Comparison of ENCODE assay signal across 21 cellular contexts in the genomic region with DNA sequence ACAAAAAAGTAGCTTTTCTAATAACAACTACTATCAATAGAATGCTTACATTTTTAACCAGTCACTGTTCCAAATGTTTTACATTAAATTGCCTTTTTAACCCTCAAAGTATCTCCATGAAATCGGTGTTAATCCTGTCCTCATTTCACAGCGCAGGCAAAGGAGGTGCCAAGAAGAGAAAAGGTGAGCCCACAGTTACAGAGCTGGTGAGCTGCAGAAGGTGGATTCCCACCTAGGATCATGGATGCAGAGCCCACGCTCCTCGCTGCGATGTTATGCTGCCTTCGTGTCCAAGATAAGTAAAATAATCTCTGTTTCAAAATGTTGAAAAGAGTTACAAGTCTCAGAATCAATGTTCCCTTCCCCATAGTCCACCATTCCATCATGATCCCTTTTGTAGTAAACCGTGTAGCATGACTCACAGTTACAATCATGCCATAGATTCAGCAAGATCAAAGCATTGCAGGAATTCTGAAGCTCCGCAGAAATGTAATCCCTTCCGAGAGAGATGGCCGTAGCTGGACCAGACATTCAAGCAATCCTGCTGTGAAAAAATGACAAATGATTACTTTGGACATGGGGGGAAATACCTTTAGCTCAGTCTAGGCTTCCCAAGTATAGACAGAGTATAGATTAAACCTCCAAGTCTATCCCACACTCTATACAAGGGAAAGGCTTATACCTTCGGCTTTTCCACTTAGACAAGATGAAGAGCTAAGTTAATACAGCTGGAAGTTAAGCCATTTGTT.
DNase-seq lines count a peak whose midpoint lies in the region; ATAC-seq and TF ChIP-seq lines count a peak whose summit lies in the region.
"Had no signal": no experiment of that assay in that cellular context is flagged by ENCODE, and none has a peak within 500 bp of the region (broad histone marks: within the 10 kb centered on the region; RNA-seq: fewer than 3 reads in every experiment).

No MANE protein-coding gene starts in this region.

- ATAC-seq in HG03378 (IDR thresholded peaks at IDR 0.05; ENCODE audit: unreplicated experiment): no peak
- ATAC-seq in activated T-cell treated with anti-CD3 and anti-CD28 coated beads, Interleukin-2, amount 50 U/mL, for 72 hours (replicated peaks in 1 of 2): no peak
- ATAC-seq: activated CD4-positive, alpha-beta T cell treated with anti-CD3 and anti-CD28 coated beads for 36 hours; heart left ventricle; left colon; naive thymus-derived CD4-positive, alpha-beta T cell; PC-3; sciatic nerve; stimulated activated naive CD8-positive, alpha-beta T cell treated with anti-CD3 and anti-CD28 coated beads, Interleukin-15, Interleukin-2, amounts not matched to agents 100 U/mL and 50 U/mL, for 24 hours had no signal

- H3K27me3 ChIP-seq in dorsolateral prefrontal cortex: no peaks in the 10 kb centered on the region
- H3K27me3 ChIP-seq: ascending aorta; BLaER1 treated with 17β-estradiol and CSF1 and Interleukin-3, amounts not matched to agents 10 nM and 100 nM; heart left ventricle had no signal

- H3K4me3 Mint-ChIP-seq in activated T-cell treated with anti-CD3 and anti-CD28 coated beads, Interleukin-2, amount 50 U/mL, for 72 hours: no peak overlapping the region
- H3K4me3 Mint-ChIP-seq: activated CD4-positive, alpha-beta T cell treated with anti-CD3 and anti-CD28 coated beads for 36 hours; activated T-cell treated with anti-CD3 and anti-CD28 coated beads, Interleukin-2, amount 50 U/mL, for 24 hours; endodermal cell; naive thymus-derived CD4-positive, alpha-beta T cell; T-helper 1 cell treated with Interleukin-12 subunit alpha and Interleukin-12 subunit beta and Interleukin-4 antibody, amounts not matched to agents 30 μg/mL and 1 μg/mL, for 36 hours had no signal

- TF ChIP-seq CTCF in AG10803 (conservative IDR thresholded peaks at IDR 0.05; ENCODE audit: low read length): no peak
- no peak for TF ChIP-seq CTCF in dorsolateral prefrontal cortex (IDR thresholded peaks at IDR 0.05 in 54 of 56, conservative IDR thresholded peaks at IDR 0.05 in 2 of 56; ENCODE audit: low read depth in 1 of 56, partially characterized antibody in 56 of 56)

- no peaks in the 10 kb centered on the region for H3K9me3 Mint-ChIP-seq in activated T-cell treated with anti-CD3 and anti-CD28 coated beads, Interleukin-2, amount 50 U/mL, for 72 hours
- H3K9me3 Mint-ChIP-seq: activated T-cell treated with anti-CD3 and anti-CD28 coated beads, Interleukin-2, amount 50 U/mL, for 24 hours; endodermal cell had no signal

- H3K4me1 Mint-ChIP-seq in activated T-cell treated with anti-CD3 and anti-CD28 coated beads, Interleukin-2, amount 50 U/mL, for 72 hours (ENCODE audit: low read depth): no peaks in the 10 kb centered on the region
- H3K4me1 Mint-ChIP-seq: activated CD4-positive, alpha-beta T cell treated with anti-CD3 and anti-CD28 coated beads for 36 hours; endodermal cell had no signal

- no peak overlapping the region for H3K27ac ChIP-seq in dorsolateral prefrontal cortex
- H3K27ac ChIP-seq: ascending aorta; BLaER1 treated with 17β-estradiol and CSF1 and Interleukin-3, amounts not matched to agents 10 nM and 100 nM; heart left ventricle had no signal

- H3K27ac Mint-ChIP-seq in activated T-cell treated with anti-CD3 and anti-CD28 coated beads, Interleukin-2, amount 50 U/mL, for 72 hours: no peak overlapping the region
- H3K27ac Mint-ChIP-seq: activated CD4-positive, alpha-beta T cell treated with anti-CD3 and anti-CD28 coated beads for 36 hours; activated T-cell treated with anti-CD3 and anti-CD28 coated beads, Interleukin-2, amount 50 U/mL, for 24 hours; endodermal cell; naive thymus-derived CD4-positive, alpha-beta T cell; T-helper 1 cell treated with Interleukin-12 subunit alpha and Interleukin-12 subunit beta and Interleukin-4 antibody, amounts not matched to agents 30 μg/mL and 1 μg/mL, for 36 hours had no signal

- peak; percentile 58 for DNase-seq in AG10803 (ENCODE audit: low read depth)
- peak; percentile 64 for DNase-seq in LoVo (ENCODE audit: low spot score)
- peak; percentile 24 for DNase-seq in brain pericyte (ENCODE audit: low read depth, low spot score)
- peak; percentile 15 for DNase-seq in myocyte (ENCODE audit: low read depth)
- DNase-seq in activated naive CD4-positive, alpha-beta T cell treated with Interleukin-2 at 50 U/mL for 16 hours: no peak
- DNase-seq in dorsolateral prefrontal cortex: no peak
- no peak for DNase-seq in activated T-cell treated with anti-CD3 and anti-CD28 coated beads, Interleukin-2, amount 50 U/mL, for 72 hours
- DNase-seq: activated CD4-positive, alpha-beta T cell treated with anti-CD3 and anti-CD28 coated beads for 36 hours; activated T-cell treated with anti-CD3 and anti-CD28 coated beads, Interleukin-2, amount 50 U/mL, for 24 hours; endodermal cell; heart left ventricle; left colon; naive thymus-derived CD4-positive, alpha-beta T cell; NCI-H1417; PC-3; stimulated activated naive CD8-positive, alpha-beta T cell treated with anti-CD3 and anti-CD28 coated beads, Interleukin-15, Interleukin-2, amounts not matched to agents 100 U/mL and 50 U/mL, for 24 hours had no signal

- intact Hi-C loops in dorsolateral prefrontal cortex (cut with DNase I): no loop called here

- H3K36me3 Mint-ChIP-seq in activated T-cell treated with anti-CD3 and anti-CD28 coated beads, Interleukin-2, amount 50 U/mL, for 72 hours (ENCODE audit: insufficient read depth in 2 of 2): no peaks in the 10 kb centered on the region
- H3K36me3 Mint-ChIP-seq: naive thymus-derived CD4-positive, alpha-beta T cell had no signal

- H3K4me3 ChIP-seq in AG10803 (ENCODE audit: low read length) (no peak overlapping the region), dorsolateral prefrontal cortex (no peak overlapping the region)
- H3K4me3 ChIP-seq: ascending aorta; BLaER1 treated with 17β-estradiol and CSF1 and Interleukin-3, amounts not matched to agents 10 nM and 100 nM; heart left ventricle had no signal

- H3K27me3 Mint-ChIP-seq in activated T-cell treated with anti-CD3 and anti-CD28 coated beads, Interleukin-2, amount 50 U/mL, for 72 hours (ENCODE audit: low read depth): peaks cover 6% of the 10 kb centered on the region

Comparison
In these comparisons a context has a peak if more than half of its experiments do, and no peak if none do; other contexts are left out.
1. DNase-seq: peak in AG10803 (single experiment), LoVo (single experiment), brain pericyte (single experiment) and myocyte (single experiment); none in activated naive CD4-positive, alpha-beta T cell treated with Interleukin-2 at 50 U/mL for 16 hours (single experiment), dorsolateral prefrontal cortex (0 of 10) and activated T-cell treated with anti-CD3 and anti-CD28 coated beads, Interleukin-2, amount 50 U/mL, for 72 hours (0 of 2).